Comparison of ENCODE assay signal across 8 cellular contexts in the genomic region with DNA sequence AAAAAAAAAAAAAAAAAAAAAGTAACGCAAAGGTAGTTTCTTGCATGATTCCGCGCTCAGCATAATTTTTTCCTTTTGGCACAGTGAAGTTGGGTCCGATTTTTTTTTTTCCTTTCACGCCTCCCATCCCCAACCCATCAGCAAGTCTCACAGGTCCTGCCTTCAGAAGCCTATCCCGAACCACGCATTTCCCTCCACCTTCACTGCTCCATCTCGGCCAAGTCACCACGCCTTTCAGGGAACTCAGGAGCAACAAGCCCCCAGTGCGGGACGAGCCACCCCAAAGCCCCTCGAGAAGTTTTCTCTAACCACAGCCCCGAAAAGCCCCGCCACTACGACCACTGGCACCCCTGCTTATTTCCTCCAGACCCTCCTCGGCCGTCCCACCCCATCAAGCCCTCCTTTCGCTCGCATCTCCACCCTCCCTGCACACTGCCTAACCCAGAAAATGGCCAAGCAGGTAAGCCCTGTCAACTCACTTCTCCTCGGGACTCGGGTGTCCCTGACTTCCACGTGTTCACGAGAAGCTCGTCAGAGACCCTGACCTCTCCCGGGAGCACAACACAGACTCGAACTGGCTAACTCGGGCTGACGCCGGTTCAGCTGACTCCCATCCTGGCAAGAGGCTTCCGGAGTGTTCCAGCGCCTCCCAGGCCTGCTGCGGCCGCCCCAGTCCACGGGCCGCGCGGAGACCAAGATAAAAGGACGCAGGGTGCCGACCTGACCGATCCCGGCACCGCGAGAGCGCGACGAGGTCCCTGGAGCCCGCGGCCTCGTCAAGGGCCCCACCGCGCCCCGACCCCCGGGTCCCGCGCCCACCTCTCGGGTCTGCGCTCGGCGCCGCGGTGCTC. TPM values are rescaled to one million over a fixed set of nuclear protein-coding genes. Genes with fewer than 3 reads are reported as not detected.
DNase-seq lines count a peak whose midpoint lies in the region; ATAC-seq and TF ChIP-seq lines count a peak whose summit lies in the region.

No MANE protein-coding gene starts in this region.

- H3K27me3 Mint-ChIP-seq in mesothelial cell of epicardium (ENCODE audit: low read depth): no peaks in the 10 kb centered on the region

- H3K27ac Mint-ChIP-seq in mesothelial cell of epicardium: peak overlapping the region; percentile 88

- H3K4me1 Mint-ChIP-seq in mesothelial cell of epicardium: peaks cover 43% of the 10 kb centered on the region

- peak overlapping the region; percentile 85 for H3K4me3 Mint-ChIP-seq in mesothelial cell of epicardium

- H3K36me3 Mint-ChIP-seq in mesothelial cell of epicardium: peaks cover 12% of the 10 kb centered on the region

- ATAC-seq in GM18511 (IDR thresholded peaks at IDR 0.05; ENCODE audit: unreplicated experiment) (peak; percentile 3), HG03196 (IDR thresholded peaks at IDR 0.05; ENCODE audit: unreplicated experiment) (peak; percentile 14)

- TF ChIP-seq CTCF in 22Rv1 (IDR thresholded peaks at IDR 0.05): no peak
- TF ChIP-seq CTCF in VCaP (conservative IDR thresholded peaks at IDR 0.05): no peak
- no peak for TF ChIP-seq CTCF in mesothelial cell of epicardium (IDR thresholded peaks at IDR 0.05; ENCODE audit: unreplicated experiment)

- H3K9me3 Mint-ChIP-seq in mesothelial cell of epicardium: no peaks in the 10 kb centered on the region

- H3K27ac ChIP-seq in 22Rv1: peak overlapping the region; percentile 98
- peak overlapping the region; percentile 100 for H3K27ac ChIP-seq in VCaP
- peak overlapping the region; percentile 55 for H3K27ac ChIP-seq in temporal lobe (ENCODE audit: low read depth, low read length)

- DNase-seq in epidermal melanocyte (ENCODE audit: insufficient read length, low spot score): peak; percentile 46
- peak in 1 of 2 experiments; percentile 51 for DNase-seq in mesothelial cell of epicardium (ENCODE audit: low spot score in 2 of 2, unreplicated experiment in 2 of 2)
- no peak for DNase-seq in COLO829 (ENCODE audit: low spot score)

RNA-seq across cellular contexts. Expression of a gene that starts 0.8 kb away (rescaled TPM):
- total RNA-seq in mesothelial cell of epicardium: 45.8 to 50.6 TPM (median 49.8 TPM) in 3 replicates
- 32.5 TPM for total RNA-seq in temporal lobe

RNA-seq across cellular contexts. Expression of a gene that starts 9.8 kb away (rescaled TPM):
- total RNA-seq in mesothelial cell of epicardium (36.0 to 37.8 TPM (median 37.3 TPM) in 3 replicates), temporal lobe (8.9 TPM)

RNA-seq across cellular contexts. Expression of a gene that starts 10.0 kb away (rescaled TPM):
- total RNA-seq in mesothelial cell of epicardium (38.9 to 45.3 TPM (median 44.4 TPM) in 3 replicates), temporal lobe (3.2 TPM)

RNA-seq across cellular contexts. Expression of a gene that starts 27.2 kb away (rescaled TPM):
- total RNA-seq in mesothelial cell of epicardium: 7.2 to 10.5 TPM (median 7.6 TPM) in 3 replicates
- total RNA-seq in temporal lobe: 2.0 TPM
